8 cellular contexts compared by ENCODE assay signal in the genomic region with DNA sequence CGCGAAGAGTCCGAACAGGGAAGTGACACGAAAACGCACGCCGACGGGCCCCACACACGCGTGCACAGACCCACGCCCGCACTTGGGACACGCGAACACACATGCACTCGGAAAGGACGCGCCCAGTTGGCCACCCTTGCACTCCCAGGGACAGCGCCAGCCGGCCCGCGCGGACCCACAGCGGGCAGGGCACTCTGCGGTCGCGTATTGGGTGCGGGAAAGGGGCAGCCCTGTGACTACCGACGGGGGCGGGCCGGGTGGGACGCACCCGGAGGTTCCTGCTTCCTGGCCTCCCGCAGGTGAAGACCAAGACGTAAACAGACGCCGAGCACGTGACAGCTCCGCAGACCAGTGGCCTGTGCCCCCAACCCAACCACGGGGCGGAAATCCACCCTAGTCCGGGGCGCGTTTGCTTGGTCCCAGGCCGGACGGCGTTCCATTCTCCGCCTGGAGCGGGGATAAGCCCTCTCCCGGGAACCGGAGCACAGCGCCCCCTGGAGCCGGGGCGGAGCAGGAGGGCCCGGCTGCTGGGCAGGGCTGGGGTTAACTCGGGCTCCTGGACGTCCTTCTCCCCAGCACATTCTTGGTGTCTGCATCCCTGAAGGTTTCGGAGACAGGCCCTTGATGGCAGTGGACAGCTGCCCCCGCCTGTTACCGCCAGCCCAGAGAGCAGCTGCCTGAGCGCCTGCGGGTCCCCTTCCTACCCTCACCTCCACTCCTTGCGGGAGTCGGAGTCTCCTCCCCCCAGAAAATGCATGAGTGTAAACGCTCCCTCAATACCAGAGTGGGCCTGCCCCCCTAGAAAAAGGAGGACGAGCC. TPM values are rescaled to one million over a fixed set of nuclear protein-coding genes. Genes with fewer than 3 reads are reported as not detected.
DNase-seq lines count a peak whose midpoint lies in the region; ATAC-seq and TF ChIP-seq lines count a peak whose summit lies in the region.

No MANE protein-coding gene starts in this region.

- H3K36me3 ChIP-seq in HAP-1 (replicated peaks) = peaks cover 30% of the 10 kb centered on the region

- DNase-seq in ELF-1 (ENCODE audit: low read depth, low spot score) (peak; percentile 92), HAP-1 (ENCODE audit: low spot score in 2 of 2) (peak; percentile 66 to 90), NCI-H2171 treated with DMSO at 0.1 percent for 48 hours (lab: John Stamatoyannopoulos, UW) (peak; percentile 51), choroid plexus epithelial cell (ENCODE audit: low read depth) (peak; percentile 75), left kidney (ENCODE audit: low read depth, low spot score) (peak; percentile 88)
- DNase-seq in activated CD4-positive, alpha-beta T cell treated with anti-CD3 and anti-CD28 coated beads for 36 hours = peak; percentile 87
- peak; percentile 68 for DNase-seq in stimulated activated CD4-positive, alpha-beta T cell treated with anti-CD3 and anti-CD28 coated beads, Interleukin-1b, Interleukin-23, amount 100 ng/mL, for 48 hours

- intact Hi-C loops in activated CD4-positive, alpha-beta T cell treated with anti-CD3 and anti-CD28 coated beads for 36 hours (cut with DNase I, micrococcal nuclease) = loop anchor here (1.0 to 5.0 kb wide), 8 partner anchors 10 to 650 kb away; a partner anchor contains a TSS

- peak; percentile 85 for TF ChIP-seq CTCF in choroid plexus epithelial cell (conservative IDR thresholded peaks at IDR 0.05; ENCODE audit: low read depth, low read length)

- H3K9me3 Mint-ChIP-seq in activated CD4-positive, alpha-beta T cell treated with anti-CD3 and anti-CD28 coated beads for 36 hours (ENCODE audit: low read depth) = no peaks in the 10 kb centered on the region

- ATAC-seq in activated CD4-positive, alpha-beta T cell treated with anti-CD3 and anti-CD28 coated beads for 36 hours = peak; percentile 60
- no peak for ATAC-seq in HG03565 (IDR thresholded peaks at IDR 0.05; ENCODE audit: unreplicated experiment)

- in situ Hi-C loops in HAP-1 (cut with MboI; ENCODE audit: low sequenced_read_pairs) = no loop called here

- H3K4me1 Mint-ChIP-seq in activated CD4-positive, alpha-beta T cell treated with anti-CD3 and anti-CD28 coated beads for 36 hours = peaks cover 20% of the 10 kb centered on the region

- no peaks in the 10 kb centered on the region for H3K9me3 ChIP-seq in HAP-1

- CTCF ChIA-PET in activated CD4-positive, alpha-beta T cell treated with anti-CD3 and anti-CD28 coated beads for 36 hours (lab: Charles Lee) = interaction anchor here (0.6 to 4.5 kb wide), 21 partner anchors 8 to 279 kb away, joined by 3 to 73 read pairs (median 4); a partner anchor contains a TSS

- peaks cover 16% of the 10 kb centered on the region for H3K36me3 Mint-ChIP-seq in activated CD4-positive, alpha-beta T cell treated with anti-CD3 and anti-CD28 coated beads for 36 hours (ENCODE audit: low read depth)

- POLR2A ChIA-PET in activated CD4-positive, alpha-beta T cell treated with anti-CD3 and anti-CD28 coated beads for 36 hours (lab: Charles Lee) = interaction anchor here (1.2 kb wide), 1 partner anchor 86 kb away, joined by 4 read pairs; no protein-coding TSS in a partner anchor

- H3K4me1 ChIP-seq in HAP-1 = peaks cover 27% of the 10 kb centered on the region

- H3K27ac Mint-ChIP-seq in activated CD4-positive, alpha-beta T cell treated with anti-CD3 and anti-CD28 coated beads for 36 hours = peak overlapping the region; percentile 93

- peak overlapping the region; percentile 76 for H3K4me3 Mint-ChIP-seq in activated CD4-positive, alpha-beta T cell treated with anti-CD3 and anti-CD28 coated beads for 36 hours

- no peaks in the 10 kb centered on the region for H3K27me3 ChIP-seq in HAP-1 (ENCODE audit: low read depth)

- H3K27me3 Mint-ChIP-seq in activated CD4-positive, alpha-beta T cell treated with anti-CD3 and anti-CD28 coated beads for 36 hours = no peaks in the 10 kb centered on the region

- H3K4me3 ChIP-seq in HAP-1 (peak overlapping the region; percentile 74), choroid plexus epithelial cell (ENCODE audit: low read depth, low read length) (peak overlapping the region; percentile 83)

RNA-seq across cellular contexts. Expression of a gene that starts 2.0 kb away (rescaled TPM):
- 10 to 100 TPM; 14.8 to 15.7 TPM for total RNA-seq in activated CD4-positive, alpha-beta T cell treated with anti-CD3 and anti-CD28 coated beads for 36 hours

RNA-seq across cellular contexts. Expression of a gene that starts 10.2 kb away (rescaled TPM):
- total RNA-seq in activated CD4-positive, alpha-beta T cell treated with anti-CD3 and anti-CD28 coated beads for 36 hours = 10 to 100 TPM; 13.8 to 17.9 TPM

RNA-seq across cellular contexts. Expression of a gene that starts 10.3 kb away (rescaled TPM):
- total RNA-seq in activated CD4-positive, alpha-beta T cell treated with anti-CD3 and anti-CD28 coated beads for 36 hours = 10 to 100 TPM; 53.4 to 62.6 TPM

RNA-seq across cellular contexts. Expression of a gene that starts 28.3 kb away (rescaled TPM):
- under 1 TPM; 0.62 to 0.84 TPM for total RNA-seq in activated CD4-positive, alpha-beta T cell treated with anti-CD3 and anti-CD28 coated beads for 36 hours

RNA-seq across cellular contexts. Expression of a gene that starts 33.4 kb away (rescaled TPM):
- total RNA-seq in activated CD4-positive, alpha-beta T cell treated with anti-CD3 and anti-CD28 coated beads for 36 hours = under 1 TPM; 0.28 to 0.32 TPM
